In genomic region chr2:30679416-30680088, GRCh38 we compare ENCODE assay signal across 11 cellular contexts.
DNase-seq lines count a peak whose midpoint lies in the region; ATAC-seq and TF ChIP-seq lines count a peak whose summit lies in the region.
"Had no signal": no experiment of that assay in that cellular context is flagged by ENCODE, and none has a peak within 500 bp of the region (broad histone marks: within the 10 kb centered on the region; RNA-seq: fewer than 3 reads in every experiment).

No MANE protein-coding gene starts in this region.

- DNase-seq in DMS53 (lab: John Stamatoyannopoulos, UW): peak; percentile 52
- DNase-seq in DMS53 treated with DMSO at 0.1 percent for 48 hours (lab: John Stamatoyannopoulos, UW; ENCODE audit: unreplicated experiment): no peak
- peak; percentile 55 for DNase-seq in NCI-H2196 (lab: John Stamatoyannopoulos, UW; ENCODE audit: unreplicated experiment)
- peak; percentile 10 for DNase-seq in epithelial cell of esophagus (ENCODE audit: low read depth)
- peak in 49 of 56 donors; percentile 7 to 87 (median 56) for DNase-seq in nucleus accumbens (lab: John Stamatoyannopoulos, UW)
- no peak for DNase-seq in omental fat pad (ENCODE audit: low spot score)
- DNase-seq: OCI-M1; stimulated activated CD4-positive, alpha-beta T cell treated with anti-CD3 and anti-CD28 coated beads, Interleukin-2, amount 100 ng/mL, for 24 hours had no signal

- ATAC-seq in HG02885 (IDR thresholded peaks at IDR 0.05; ENCODE audit: poor library complexity, unreplicated experiment) (no peak), omental fat pad (ENCODE audit: low FRiP score) (no peak), GM18519 (IDR thresholded peaks at IDR 0.05; ENCODE audit: low FRiP score, unreplicated experiment) (no peak)
- ATAC-seq: WTC11 had no signal

- H3K4me3 ChIP-seq in epithelial cell of esophagus (ENCODE audit: low read length): no peak overlapping the region

- TF ChIP-seq CTCF in epithelial cell of esophagus (IDR thresholded peaks at IDR 0.05; ENCODE audit: insufficient read depth, low read depth, low read length, missing control alignments) (no peak), omental fat pad (IDR thresholded peaks at IDR 0.05) (no peak)

Comparison
In these comparisons a context has a peak if more than half of its experiments do, and no peak if none do; other contexts are left out.
1. DNase-seq: peak in DMS53 (single experiment), NCI-H2196 (single experiment), epithelial cell of esophagus (single experiment) and nucleus accumbens (49 of 56); none in DMS53 treated with DMSO at 0.1 percent for 48 hours (single experiment) and omental fat pad (single experiment).